Comparison of ENCODE assay signal across 13 cellular contexts in the genomic region with DNA sequence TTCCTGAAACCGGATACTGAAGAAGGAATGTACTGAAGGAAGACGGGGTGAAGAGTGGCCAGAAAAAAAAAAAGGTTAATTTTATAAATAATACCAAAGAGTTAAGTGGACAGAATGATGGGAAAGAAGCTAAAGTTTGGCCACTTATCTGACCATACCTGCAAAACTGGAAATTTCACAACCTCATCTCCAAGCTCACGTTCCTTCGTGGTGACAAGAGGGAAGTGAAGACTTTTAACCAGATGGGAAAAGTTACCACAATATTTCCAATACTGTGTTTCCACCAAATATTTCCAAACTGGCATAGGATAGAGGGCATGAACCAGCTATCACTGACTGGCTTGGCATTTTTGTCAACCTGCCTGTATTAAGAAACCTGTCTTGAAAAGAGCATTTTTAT. TPM values are rescaled to one million over a fixed set of nuclear protein-coding genes. Genes with fewer than 3 reads are reported as not detected.
DNase-seq lines count a peak whose midpoint lies in the region; ATAC-seq, FAIRE-seq and TF ChIP-seq lines count a peak whose summit lies in the region.
"Had no signal": no experiment of that assay in that cellular context is flagged by ENCODE, and none has a peak within 500 bp of the region (broad histone marks: within the 10 kb centered on the region; RNA-seq: fewer than 3 reads in every experiment).

No MANE protein-coding gene starts in this region.

- peaks cover 9% of the 10 kb centered on the region for H3K9me3 Mint-ChIP-seq in type B pancreatic cell

- H3K4me1 ChIP-seq in heart left ventricle (peaks cover 7 to 85% (median 68%) of the 10 kb centered on the region in 12 donors), SJSA1 (replicated peaks) (peaks cover 77% of the 10 kb centered on the region), left lung (peaks cover 44 to 86% of the 10 kb centered on the region in 2 donors)

- H3K36me3 Mint-ChIP-seq in type B pancreatic cell, result peaks cover 12% of the 10 kb centered on the region

- H3K27ac Mint-ChIP-seq in type B pancreatic cell, result peak overlapping the region; percentile 74

- ATAC-seq in heart left ventricle (no peak), left lung (no peak)
- ATAC-seq: GM12878, left colon had no signal

- no peak for FAIRE-seq in D721Med (lab: Jason Lieb, UNC)
- FAIRE-seq: GM12878 had no signal

- H3K36me3 ChIP-seq in heart left ventricle (no peaks in the 10 kb centered on the region), SJSA1 (no peaks in the 10 kb centered on the region), left lung (no peaks in the 10 kb centered on the region)
- H3K36me3 ChIP-seq: transverse colon had no signal

- no peaks in the 10 kb centered on the region for H3K27me3 Mint-ChIP-seq in type B pancreatic cell

- intact Hi-C loops in heart left ventricle (cut with DNase I) (loop anchor here in 8 of 10 donors (1.0 to 10.0 kb wide), 8 partner anchors 45 to 433 kb away; partner anchors contain the start of genes MAML3 (in 5 of the 8) and MGST2 (in 1 of the 8)), cardiac septum (cut with DNase I) (loop anchor here (5.0 kb wide), 2 partner anchors 45 to 155 kb away; no protein-coding TSS in a partner anchor), left lung (cut with DNase I) (no loop called here)

- peaks cover 0 to 4% (median 0%) of the 10 kb centered on the region in 12 donors for H3K9me3 ChIP-seq in heart left ventricle
- H3K9me3 ChIP-seq in SJSA1 (replicated peaks), result no peaks in the 10 kb centered on the region
- peaks cover 0 to 3% of the 10 kb centered on the region in 2 donors for H3K9me3 ChIP-seq in left lung
- H3K9me3 ChIP-seq: transverse colon had no signal

- no peak for DNase-seq in heart left ventricle
- no peak for DNase-seq in cardiac septum (ENCODE audit: low spot score)
- DNase-seq in SJSA1 (ENCODE audit: low read depth in 1 of 2, low spot score in 2 of 2), result no peak
- no peak for DNase-seq in left lung
- no peak for DNase-seq in type B pancreatic cell (ENCODE audit: extremely low spot score, unreplicated experiment)
- no peak for DNase-seq in AG20443 (ENCODE audit: low spot score)
- DNase-seq in D721Med (ENCODE audit: insufficient read length, low spot score), result no peak
- no peak for DNase-seq in HUDEP-2 (lab: John Stamatoyannopoulos, UW; ENCODE audit: unreplicated experiment in 76 of 76)
- DNase-seq: head of caudate nucleus; left colon; NK-92 treated with Interleukin-12 subunit alpha and Interleukin-12 subunit beta, amount 100 ng/mL, for 24 hours; transverse colon had no signal

- H3K4me1 Mint-ChIP-seq in type B pancreatic cell (ENCODE audit: unreplicated experiment), result peaks cover 70% of the 10 kb centered on the region

- H3K4me3 ChIP-seq in heart left ventricle (peak overlapping the region in 6 of 12 donors; percentile 1 to 30 (median 23)), SJSA1 (no peak overlapping the region), left lung (no peak overlapping the region)
- H3K4me3 ChIP-seq: GM12878, transverse colon had no signal

- TF ChIP-seq CTCF in heart left ventricle (IDR thresholded peaks at IDR 0.05) (no peak), left lung (IDR thresholded peaks at IDR 0.05) (no peak), type B pancreatic cell (conservative IDR thresholded peaks at IDR 0.05) (no peak), D721Med (IDR thresholded peaks at IDR 0.05; ENCODE audit: insufficient read depth, missing control alignments) (no peak)

- H3K27ac ChIP-seq in heart left ventricle (peak overlapping the region; percentile 38 to 88 (median 82)), SJSA1 (peak overlapping the region; percentile 84), left lung (peak overlapping the region; percentile 79 to 88)

- no peak overlapping the region for H3K4me3 Mint-ChIP-seq in type B pancreatic cell

- TF ChIP-seq POLR2A in heart left ventricle (IDR thresholded peaks at IDR 0.05), result no peak

- WGBS in heart left ventricle, 4 donors, result 45 to 60% (median 55%) methylated on average over 4 of the region's 4 CpGs

- H3K27me3 ChIP-seq in heart left ventricle (no peaks in the 10 kb centered on the region), SJSA1 (replicated peaks) (no peaks in the 10 kb centered on the region), left lung (no peaks in the 10 kb centered on the region)
- H3K27me3 ChIP-seq: transverse colon had no signal

RNA-seq across cellular contexts. Expression of gene MAML3, which starts 56.4 kb away (rescaled TPM):
- total RNA-seq in heart left ventricle (1 to 10 TPM; 1.7 to 5.9 (median 3.1) TPM), cardiac septum (4.1 TPM), left lung (10 to 100 TPM in 1 of 2 donors, 1 to 10 TPM in 1; 5.8 to 10.3 TPM), type B pancreatic cell (ENCODE audit: low replicate concordance) (21.8 and 26.9 TPM in 2 replicates)
- 1 to 10 TPM in 1 of 2 donors, under 1 TPM in 1; 0.76 to 2.2 TPM for polyA plus RNA-seq in heart left ventricle
- 0.53 and 1.8 TPM in 2 replicates for total RNA-seq in SJSA1 (2014; rRNA removed; shearing (Covaris generic))

Comparison
In these comparisons a context has a peak if more than half of its experiments do, and no peak if none do; other contexts are left out.
1. intact Hi-C loops: an anchor here in heart left ventricle (1.0 to 10.0 kb wide) and cardiac septum (5.0 kb wide); none called in left lung.